Comparison of ENCODE assay signal across 8 cellular contexts in the genomic region with DNA sequence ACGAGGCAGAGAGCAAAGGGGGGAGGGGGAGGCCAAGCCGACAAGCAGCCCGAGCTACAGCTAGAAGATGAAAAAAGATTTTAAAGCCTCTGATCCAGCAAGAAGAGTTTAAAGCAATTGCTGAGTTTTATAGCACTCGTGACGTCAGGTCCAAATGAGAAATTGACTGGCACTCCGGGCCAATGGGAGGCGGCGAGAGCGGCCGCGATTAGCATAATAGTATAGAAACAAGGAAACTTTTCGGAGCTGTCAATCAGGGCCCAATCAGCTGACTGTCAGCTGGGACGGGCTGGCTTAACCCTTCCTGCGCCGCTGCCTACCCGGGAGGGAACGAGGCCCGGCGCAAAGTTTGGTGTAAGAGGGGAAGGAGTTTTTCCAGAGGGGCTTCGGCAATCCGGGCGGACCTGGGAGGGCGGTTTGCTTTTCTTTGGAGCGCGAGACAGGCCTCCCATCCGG. TPM values are rescaled to one million over a fixed set of nuclear protein-coding genes. Genes with fewer than 3 reads are reported as not detected.
DNase-seq lines count a peak whose midpoint lies in the region; ATAC-seq, FAIRE-seq and TF ChIP-seq lines count a peak whose summit lies in the region.

A gene (minus strand): TSS at position 102 of the 456 bp plus-strand sequence. CDS start 835 bp downstream, outside the sequence.

- H3K9me3 ChIP-seq in small intestine (ENCODE audit: control insufficient read depth, low read depth) = no peaks in the 10 kb centered on the region

- H3K27me3 Mint-ChIP-seq in activated CD4-positive, alpha-beta T cell treated with anti-CD3 and anti-CD28 coated beads, Interleukin-2, amount 10 ng/mL, durations not matched to agents 24 days and 14 days = peaks cover 8% of the 10 kb centered on the region

- ATAC-seq in GM21390 (IDR thresholded peaks at IDR 0.05; ENCODE audit: unreplicated experiment) (peak; percentile 62), GM21529 (IDR thresholded peaks at IDR 0.05; ENCODE audit: unreplicated experiment) (no peak)

- peak within 1 kb of the TSS; percentile 99 for H3K4me3 Mint-ChIP-seq in activated CD4-positive, alpha-beta T cell treated with anti-CD3 and anti-CD28 coated beads, Interleukin-2, amount 10 ng/mL, durations not matched to agents 24 days and 14 days

- H3K9me3 Mint-ChIP-seq in activated CD4-positive, alpha-beta T cell treated with anti-CD3 and anti-CD28 coated beads, Interleukin-2, amount 10 ng/mL, durations not matched to agents 24 days and 14 days = no peaks in the 10 kb centered on the region

- H3K27me3 ChIP-seq in small intestine (ENCODE audit: control insufficient read depth in 2 of 2, insufficient read depth in 2 of 2, low read length in 2 of 2) = no peaks in the 10 kb centered on the region

- peak; percentile 97 for FAIRE-seq in islet of Langerhans (lab: Jason Lieb, UNC)
- FAIRE-seq in small intestine (lab: Jason Lieb, UNC) = peak; percentile 61

- DNase-seq in NCI-H2171 (lab: John Stamatoyannopoulos, UW) = peak; percentile 68
- DNase-seq in activated CD4-positive, alpha-beta T cell treated with anti-CD3 and anti-CD28 coated beads, Interleukin-2, amount 10 ng/mL, durations not matched to agents 24 days and 14 days = peak; percentile 97
- DNase-seq in choroid plexus epithelial cell (ENCODE audit: low read depth) = peak; percentile 92
- peak; percentile 99 for DNase-seq in small intestine

- TF ChIP-seq CTCF in 22Rv1 (IDR thresholded peaks at IDR 0.05) (no peak), choroid plexus epithelial cell (conservative IDR thresholded peaks at IDR 0.05; ENCODE audit: low read depth, low read length) (no peak)

- intact Hi-C loops in activated CD4-positive, alpha-beta T cell treated with anti-CD3 and anti-CD28 coated beads, Interleukin-2, amount 10 ng/mL, durations not matched to agents 24 days and 14 days (cut with micrococcal nuclease) = loop anchor here (1.0 to 10.0 kb wide), 11 partner anchors 42 to 864 kb away; no protein-coding TSS in a partner anchor

- peak within 1 kb of the TSS; percentile 68 for H3K4me3 ChIP-seq in choroid plexus epithelial cell (ENCODE audit: low read depth, low read length)
- peak within 1 kb of the TSS; percentile 69 to 76 for H3K4me3 ChIP-seq in small intestine (ENCODE audit: low read depth in 1 of 2, low read length in 2 of 2)

- H3K27ac ChIP-seq in 22Rv1 (peak within 1 kb of the TSS; percentile 39), small intestine (ENCODE audit: low read depth in 1 of 2, low read length in 1 of 2) (peak within 1 kb of the TSS; percentile 92 to 99)

- H3K27ac Mint-ChIP-seq in activated CD4-positive, alpha-beta T cell treated with anti-CD3 and anti-CD28 coated beads, Interleukin-2, amount 10 ng/mL, durations not matched to agents 24 days and 14 days = peak within 1 kb of the TSS; percentile 99

- peaks cover 47% of the 10 kb centered on the region for H3K4me1 Mint-ChIP-seq in activated CD4-positive, alpha-beta T cell treated with anti-CD3 and anti-CD28 coated beads, Interleukin-2, amount 10 ng/mL, durations not matched to agents 24 days and 14 days

- peaks cover 0 to 2% of the 10 kb centered on the region in 2 donors for H3K36me3 ChIP-seq in small intestine (ENCODE audit: control insufficient read depth in 2 of 2, insufficient read depth in 2 of 2, low read length in 2 of 2)

- H3K4me1 ChIP-seq in small intestine (ENCODE audit: control insufficient read depth in 2 of 2, insufficient read depth in 1 of 2, low read depth in 1 of 2, low read length in 1 of 2) = peaks cover 0 to 3% of the 10 kb centered on the region in 2 donors

- 0 to 1% (median 0%) methylated on average over 23 to 26 of the region's 26 CpGs for WGBS in small intestine, 3 donors

- peaks cover 32% of the 10 kb centered on the region for H3K36me3 Mint-ChIP-seq in activated CD4-positive, alpha-beta T cell treated with anti-CD3 and anti-CD28 coated beads, Interleukin-2, amount 10 ng/mL, durations not matched to agents 24 days and 14 days (ENCODE audit: low read depth)

RNA-seq across cellular contexts. Expression of the gene that starts here (rescaled TPM):
- 61.5 and 62.8 TPM in 2 replicates for total RNA-seq in activated CD4-positive, alpha-beta T cell treated with anti-CD3 and anti-CD28 coated beads, Interleukin-2, amount 10 ng/mL, durations not matched to agents 24 days and 14 days
- 10 to 100 TPM; 23.7 to 65.9 (median 59.5) TPM for polyA plus RNA-seq in small intestine
